Comparison of ENCODE assay signal across 13 cellular contexts in genomic region chr4:112213091-112213490, GRCh38. TPM values are rescaled to one million over a fixed set of nuclear protein-coding genes. Genes with fewer than 3 reads are reported as not detected.
A peak's percentile ranks its signal among the peaks of the same experiment; 100 is the strongest.
DNase-seq lines count a peak whose midpoint lies in the region; ATAC-seq and TF ChIP-seq lines count a peak whose summit lies in the region.
"Had no signal": no experiment of that assay in that cellular context is flagged by ENCODE, and none has a peak within 500 bp of the region (broad histone marks: within the 10 kb centered on the region; RNA-seq: fewer than 3 reads in every experiment).

No MANE protein-coding gene starts in this region.

- H3K18ac ChIP-seq in neuronal stem cell (ENCODE audit: low read length): no peak overlapping the region

- H4K91ac ChIP-seq in neuronal stem cell (ENCODE audit: low read depth, low read length, poor library complexity): no peak overlapping the region

- no peak overlapping the region for H2AK5ac ChIP-seq in neuronal stem cell (ENCODE audit: low read depth, low read length)

- no peaks in the 10 kb centered on the region for H4K20me1 ChIP-seq in OCI-LY3 (ENCODE audit: insufficient read depth, low read length)

- 0 out of 2 replicates have a peak overlapping the region, but pooled peaks have one; percentile 27 for H2AFZ ChIP-seq in OCI-LY3 (ENCODE audit: low read depth, low read length)
- H2AFZ ChIP-seq in neuronal stem cell (ENCODE audit: low read length): no peak overlapping the region

- no peak overlapping the region for H3K14ac ChIP-seq in neuronal stem cell (ENCODE audit: low read length)

- H3K9ac ChIP-seq in OCI-LY3 (ENCODE audit: low read length) (peak overlapping the region; percentile 67), neuronal stem cell (ENCODE audit: low read depth, low read length, poor library complexity) (no peak overlapping the region)

- H3K4me2 ChIP-seq in OCI-LY3 (ENCODE audit: low read length) (peak overlapping the region; percentile 81), neuronal stem cell (ENCODE audit: insufficient read depth, low read length, poor library complexity, severe bottlenecking) (no peak overlapping the region)

- TF ChIP-seq CTCF in OCI-LY3 (IDR thresholded peaks at IDR 0.05; ENCODE audit: low read depth, low read length) (no peak), mucosa of descending colon (IDR thresholded peaks at IDR 0.05) (no peak), esophagus squamous epithelium (IDR thresholded peaks at IDR 0.05) (no peak)

- no peaks in the 10 kb centered on the region for H3K79me2 ChIP-seq in OCI-LY3 (ENCODE audit: low read length)

- H2BK15ac ChIP-seq in neuronal stem cell (ENCODE audit: low read length): no peak overlapping the region

- H3K27me3 ChIP-seq in OCI-LY3 (ENCODE audit: low read depth, low read length) (no peaks in the 10 kb centered on the region), esophagus squamous epithelium (no peaks in the 10 kb centered on the region), neuronal stem cell (ENCODE audit: control insufficient read depth in 3 of 3, insufficient read depth in 3 of 3, low read depth in 1 of 3, low read length in 3 of 3) (peaks cover 0 to 3% (median 0%) of the 10 kb centered on the region in 3 experiments)
- H3K27me3 ChIP-seq: gastrocnemius medialis had no signal

- peak; percentile 59 to 61 (median 61) for DNase-seq in mucosa of descending colon
- no peak for DNase-seq in esophagus squamous epithelium (lab: John Stamatoyannopoulos, UW)
- DNase-seq in neuronal stem cell (ENCODE audit: low spot score): no peak
- DNase-seq: COR-L47, gastrocnemius medialis, kidney, NCI-H2171 treated with DMSO at 0.1 percent for 48 hours had no signal

- ATAC-seq in GM18870 (IDR thresholded peaks at IDR 0.05; ENCODE audit: unreplicated experiment) (peak; percentile 49), HG02885 (IDR thresholded peaks at IDR 0.05; ENCODE audit: poor library complexity, unreplicated experiment) (peak; percentile 85), mucosa of descending colon (peak; percentile 88), HG02588 (IDR thresholded peaks at IDR 0.05; ENCODE audit: unreplicated experiment) (no peak)
- ATAC-seq: natural killer cell treated with Interleukin-12 subunit alpha and Interleukin-12 subunit beta and Interleukin-15 and Interleukin-18, amount 100 ng/mL, for 72 hours; right cardiac atrium had no signal

- H2BK120ac ChIP-seq in neuronal stem cell (ENCODE audit: low read depth, low read length): no peak overlapping the region

- no peak overlapping the region for H4K8ac ChIP-seq in neuronal stem cell (ENCODE audit: low read depth, low read length)

- H3K9me3 ChIP-seq in OCI-LY3 (ENCODE audit: insufficient read depth, low read length) (peaks cover 12% of the 10 kb centered on the region; the same call in 1 of the 2 replicates), mucosa of descending colon (no peaks in the 10 kb centered on the region), esophagus squamous epithelium (no peaks in the 10 kb centered on the region), neuronal stem cell (replicated peaks in 1 of 2; ENCODE audit: control insufficient read depth in 2 of 2, insufficient read depth in 1 of 2, low read depth in 1 of 2, low read length in 2 of 2) (no peaks in the 10 kb centered on the region)
- H3K9me3 ChIP-seq: gastrocnemius medialis had no signal

- H3K27ac ChIP-seq in OCI-LY3 (ENCODE audit: low read length) (peak overlapping the region; percentile 92), esophagus squamous epithelium (no peak overlapping the region), neuronal stem cell (replicated peaks; ENCODE audit: low read length) (no peak overlapping the region)
- H3K27ac ChIP-seq: gastrocnemius medialis had no signal

- H3K4ac ChIP-seq in neuronal stem cell (ENCODE audit: low read length): no peak overlapping the region

- H3K36me3 ChIP-seq in OCI-LY3 (replicated peaks; ENCODE audit: low read depth, low read length) (peaks cover 13% of the 10 kb centered on the region), mucosa of descending colon (ENCODE audit: low read depth) (no peaks in the 10 kb centered on the region), esophagus squamous epithelium (no peaks in the 10 kb centered on the region), neuronal stem cell (replicated peaks in 1 of 2; ENCODE audit: control insufficient read depth in 2 of 2, insufficient read depth in 2 of 2, low read length in 2 of 2) (no peaks in the 10 kb centered on the region)
- H3K36me3 ChIP-seq: gastrocnemius medialis had no signal

- H2BK5ac ChIP-seq in neuronal stem cell (ENCODE audit: low read length): no peak overlapping the region

- no peaks in the 10 kb centered on the region for H3K79me1 ChIP-seq in neuronal stem cell (ENCODE audit: low read depth, low read length)

- intact Hi-C loops in mucosa of descending colon (cut with DNase I, micrococcal nuclease) (no loop called here), esophagus squamous epithelium (cut with DNase I) (no loop called here)

- H3K4me1 ChIP-seq in OCI-LY3 (ENCODE audit: low read length) (peaks cover 32% of the 10 kb centered on the region), mucosa of descending colon (ENCODE audit: low read depth) (no peaks in the 10 kb centered on the region), esophagus squamous epithelium (peaks cover 0 to 4% (median 0%) of the 10 kb centered on the region in 3 donors), neuronal stem cell (ENCODE audit: control insufficient read depth in 2 of 2, insufficient read depth in 1 of 2, low read depth in 1 of 2, low read length in 2 of 2) (no peaks in the 10 kb centered on the region)
- H3K4me1 ChIP-seq: gastrocnemius medialis had no signal

- H2BK12ac ChIP-seq in neuronal stem cell (ENCODE audit: low read length): no peak overlapping the region

- WGBS in esophagus squamous epithelium, 2 donors: 56 to 85% methylated on average over 1 to 2 of the region's 2 CpGs
- no CpG with 5 or more reads among the region's 2 CpGs for WGBS in neuronal stem cell (ENCODE audit: extremely low coverage in 2 of 2, insufficient read length in 2 of 2, insufficient replicate concordance in 1 of 2), 2 donors

- no peak overlapping the region for H3K23ac ChIP-seq in neuronal stem cell (ENCODE audit: low read depth, low read length, poor library complexity)

- no peak for TF ChIP-seq POLR2A in esophagus squamous epithelium (IDR thresholded peaks at IDR 0.05)

- H3K4me3 ChIP-seq in OCI-LY3 (ENCODE audit: low read length): peak overlapping the region; percentile 47
- H3K4me3 ChIP-seq in mucosa of descending colon: no peak overlapping the region
- H3K4me3 ChIP-seq in esophagus squamous epithelium: no peak overlapping the region
- H3K4me3 ChIP-seq in neuronal stem cell (ENCODE audit: low read length in 2 of 2): no peak overlapping the region
- H3K4me3 ChIP-seq: gastrocnemius medialis had no signal

RNA-seq across cellular contexts. Expression of gene AP1AR, which starts 18.5 kb away (rescaled TPM):
- total RNA-seq in mucosa of descending colon (10 to 100 TPM; 32.3 to 51.5 (median 35.9) TPM), esophagus squamous epithelium (10 to 100 TPM in 3 of 4 donors, 1 to 10 TPM in 1; 9.6 to 25.1 (median 20.5) TPM)
- 12.4 TPM for polyA plus RNA-seq in neuronal stem cell (2013, experiment 1 of 2)
- 12.1 TPM for polyA plus RNA-seq in neuronal stem cell (2013, experiment 2 of 2)

Comparison
In these comparisons a context has a peak if more than half of its experiments do, and no peak if none do; other contexts are left out.
1. DNase-seq: peak in mucosa of descending colon (3 of 3); none in esophagus squamous epithelium (single experiment) and neuronal stem cell (single experiment).